ENCODE assay signal across 19 cellular contexts in the genomic region with DNA sequence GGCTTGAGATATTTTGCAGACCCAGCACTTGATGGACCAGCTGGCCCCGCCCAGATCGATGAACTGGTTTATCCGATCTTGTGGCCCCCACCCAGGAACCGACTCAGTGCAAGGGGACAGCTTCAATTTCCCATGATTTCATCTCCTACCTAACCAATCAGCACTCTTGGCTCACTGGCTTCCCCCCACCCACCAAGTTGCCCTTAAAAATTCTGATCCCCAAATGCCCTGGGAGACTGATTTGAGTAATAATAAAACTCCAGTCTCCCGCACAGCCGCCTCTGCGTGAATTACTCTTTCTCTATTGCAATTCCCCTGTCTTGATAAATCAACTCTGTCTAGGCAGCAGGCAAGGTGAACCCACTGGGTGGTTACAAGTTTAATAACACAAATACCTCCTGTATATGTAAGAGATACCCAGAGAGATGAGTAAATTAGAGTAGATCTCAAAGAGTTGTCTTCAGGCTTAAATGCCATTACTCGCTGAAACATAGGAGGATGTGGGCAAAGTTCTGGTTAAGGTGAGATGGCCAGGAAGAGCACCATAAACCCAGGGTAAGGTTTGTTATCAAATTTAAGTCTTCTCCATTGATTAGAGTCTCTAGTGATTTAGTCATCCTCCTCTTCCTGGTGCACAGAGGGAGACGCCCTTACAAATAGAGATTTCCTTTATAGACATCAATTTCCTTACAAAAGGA.
DNase-seq lines count a peak whose midpoint lies in the region; ATAC-seq and TF ChIP-seq lines count a peak whose summit lies in the region.
"Had no signal": no experiment of that assay in that cellular context is flagged by ENCODE, and none has a peak within 500 bp of the region (broad histone marks: within the 10 kb centered on the region; RNA-seq: fewer than 3 reads in every experiment).

No MANE protein-coding gene starts in this region.

- H3K4me2 ChIP-seq in Karpas-422 (ENCODE audit: low read depth, low read length, poor library complexity, severe bottlenecking) = no peak overlapping the region

- intact Hi-C loops in CD4-positive, alpha-beta memory T cell (cut with micrococcal nuclease) = loop anchor here (2.0 to 10.0 kb wide), 2 partner anchors 15 to 59 kb away; no protein-coding TSS in a partner anchor
- intact Hi-C loops in mucosa of descending colon (cut with DNase I, micrococcal nuclease) = no loop called here

- peak overlapping the region; percentile 57 to 84 (median 76) for H3K27ac Mint-ChIP-seq in CD4-positive, alpha-beta memory T cell
- peak overlapping the region; percentile 88 for H3K27ac Mint-ChIP-seq in activated T-cell treated with anti-CD3 and anti-CD28 coated beads, Interleukin-2, amount 50 U/mL, for 72 hours

- no peak for TF ChIP-seq EP300 in gastroesophageal sphincter (IDR thresholded peaks at IDR 0.05)

- H3K27me3 ChIP-seq in CD4-positive, alpha-beta memory T cell (ENCODE audit: insufficient read depth, low read length) = no peaks in the 10 kb centered on the region
- no peaks in the 10 kb centered on the region for H3K27me3 ChIP-seq in Karpas-422 (ENCODE audit: low read length)
- no peaks in the 10 kb centered on the region for H3K27me3 ChIP-seq in gastroesophageal sphincter
- H3K27me3 ChIP-seq: ovary, tibial nerve had no signal

- no peaks in the 10 kb centered on the region for H3K9me3 ChIP-seq in CD4-positive, alpha-beta memory T cell (ENCODE audit: control insufficient read depth in 1 of 2, low read length in 2 of 2)
- H3K9me3 ChIP-seq in mucosa of descending colon (no peaks in the 10 kb centered on the region), Karpas-422 (ENCODE audit: low read length) (no peaks in the 10 kb centered on the region), gastroesophageal sphincter (no peaks in the 10 kb centered on the region)
- H3K9me3 ChIP-seq: adrenal gland, ovary, tibial nerve had no signal

- H3K4me3 Mint-ChIP-seq in CD4-positive, alpha-beta memory T cell = peak overlapping the region in 7 of 8 donors; percentile 9 to 78 (median 57)
- H3K4me3 Mint-ChIP-seq in activated T-cell treated with anti-CD3 and anti-CD28 coated beads, Interleukin-2, amount 50 U/mL, for 72 hours = peak overlapping the region; percentile 34 to 72

- peaks cover 56% of the 10 kb centered on the region for H3K4me1 ChIP-seq in CD4-positive, alpha-beta memory T cell (ENCODE audit: insufficient read depth, low read length)
- H3K4me1 ChIP-seq in mucosa of descending colon (ENCODE audit: low read depth) (no peaks in the 10 kb centered on the region), Karpas-422 (ENCODE audit: low read length) (no peaks in the 10 kb centered on the region), gastroesophageal sphincter (no peaks in the 10 kb centered on the region)
- H3K4me1 ChIP-seq: adrenal gland, tibial nerve had no signal

- H3K79me2 ChIP-seq in Karpas-422 (ENCODE audit: low read length) = no peaks in the 10 kb centered on the region

- peak; percentile 58 to 71 for ATAC-seq in activated T-cell treated with anti-CD3 and anti-CD28 coated beads, Interleukin-2, amount 50 U/mL, for 72 hours (replicated peaks in 1 of 2)
- peak; percentile 76 for ATAC-seq in mucosa of descending colon
- ATAC-seq in gastroesophageal sphincter = no peak
- ATAC-seq: esophagus mucosa, left ventricle myocardium superior had no signal

- H3K27ac ChIP-seq in CD4-positive, alpha-beta memory T cell (ENCODE audit: low read depth, low read length) = no peak overlapping the region
- H3K27ac ChIP-seq in Karpas-422 (ENCODE audit: low read length) (no peak overlapping the region), gastroesophageal sphincter (no peak overlapping the region)
- H3K27ac ChIP-seq: adrenal gland, GM23248, ovary, tibial nerve had no signal

- no peaks in the 10 kb centered on the region for H3K9me2 ChIP-seq in Karpas-422 (replicated peaks; ENCODE audit: insufficient read depth, low read length)

- DNase-seq in CD4-positive, alpha-beta memory T cell = peak; percentile 41 to 56 (median 47)
- DNase-seq in Jurkat, Clone E6-1 (ENCODE audit: low read depth, low spot score) = peak; percentile 67
- peak; percentile 29 to 35 for DNase-seq in activated T-cell treated with anti-CD3 and anti-CD28 coated beads, Interleukin-2, amount 50 U/mL, for 72 hours
- DNase-seq in mucosa of descending colon = no peak
- DNase-seq in Karpas-422 = no peak
- DNase-seq in amniotic stem cell (lab: John Stamatoyannopoulos, UW) = no peak
- DNase-seq: activated CD4-positive, CD25-positive, alpha-beta regulatory T cell treated with anti-CD3 and anti-CD28 coated beads, Interleukin-2, amount 50 U/mL, for 72 hours; adrenal gland; AML-193; GDM1; GM23248; left ventricle myocardium superior; NCI-H2081; NCI-H524; ovary; SHP77 had no signal

- H3K9me3 Mint-ChIP-seq in CD4-positive, alpha-beta memory T cell = peaks cover 0 to 3% (median 0%) of the 10 kb centered on the region in 8 donors
- H3K9me3 Mint-ChIP-seq in activated T-cell treated with anti-CD3 and anti-CD28 coated beads, Interleukin-2, amount 50 U/mL, for 72 hours = peaks cover 0 to 4% of the 10 kb centered on the region in 2 donors

- H3K4me1 Mint-ChIP-seq in CD4-positive, alpha-beta memory T cell = peaks cover 45 to 75% (median 54%) of the 10 kb centered on the region in 4 donors
- H3K4me1 Mint-ChIP-seq in activated T-cell treated with anti-CD3 and anti-CD28 coated beads, Interleukin-2, amount 50 U/mL, for 72 hours (ENCODE audit: low read depth) = peaks cover 63% of the 10 kb centered on the region

- 75 to 92% methylated on average over 2 to 7 of the region's 9 CpGs for WGBS in gastroesophageal sphincter (ENCODE audit: low coverage in 1 of 2), 2 donors

- no peak for TF ChIP-seq POLR2A in gastroesophageal sphincter (IDR thresholded peaks at IDR 0.05)

- no peak overlapping the region for H2AFZ ChIP-seq in Karpas-422 (ENCODE audit: low read length)
- H2AFZ ChIP-seq: GM23248 had no signal

- H4K20me1 ChIP-seq in Karpas-422 (ENCODE audit: insufficient read depth, low read depth, low read length) = no peaks in the 10 kb centered on the region

- H3K27me3 Mint-ChIP-seq in CD4-positive, alpha-beta memory T cell = no peaks in the 10 kb centered on the region
- H3K27me3 Mint-ChIP-seq in activated T-cell treated with anti-CD3 and anti-CD28 coated beads, Interleukin-2, amount 50 U/mL, for 72 hours (ENCODE audit: low read depth) = no peaks in the 10 kb centered on the region

- no peaks in the 10 kb centered on the region for H3K36me3 Mint-ChIP-seq in CD4-positive, alpha-beta memory T cell
- peaks cover 0 to 4% of the 10 kb centered on the region in 2 donors for H3K36me3 Mint-ChIP-seq in activated T-cell treated with anti-CD3 and anti-CD28 coated beads, Interleukin-2, amount 50 U/mL, for 72 hours (ENCODE audit: insufficient read depth in 2 of 2)

- no peak overlapping the region for H3K4me3 ChIP-seq in CD4-positive, alpha-beta memory T cell (ENCODE audit: low read length in 2 of 2)
- H3K4me3 ChIP-seq in Jurkat, Clone E6-1 (ENCODE audit: low read length) = no peak overlapping the region
- H3K4me3 ChIP-seq in mucosa of descending colon (no peak overlapping the region), Karpas-422 (ENCODE audit: low read length) (no peak overlapping the region), gastroesophageal sphincter (no peak overlapping the region)
- H3K4me3 ChIP-seq: adrenal gland, GM23248, ovary, tibial nerve had no signal

- CTCF ChIA-PET in CD4-positive, alpha-beta memory T cell (lab: Charles Lee; ENCODE audit: partially characterized antibody) = interaction anchor here (0.6 to 1.2 kb wide), 2 partner anchors 35 to 297 kb away, joined by 3 read pairs; no protein-coding TSS in a partner anchor

- H3K9ac ChIP-seq in Karpas-422 (ENCODE audit: low read length) = no peak overlapping the region
- H3K9ac ChIP-seq: GM23248 had no signal

- no peak for TF ChIP-seq CTCF in mucosa of descending colon (IDR thresholded peaks at IDR 0.05)
- no peak for TF ChIP-seq CTCF in gastroesophageal sphincter (IDR thresholded peaks at IDR 0.05)

- H3K36me3 ChIP-seq in CD4-positive, alpha-beta memory T cell (ENCODE audit: insufficient read depth, low read length) = no peaks in the 10 kb centered on the region
- no peaks in the 10 kb centered on the region for H3K36me3 ChIP-seq in mucosa of descending colon (ENCODE audit: low read depth)
- no peaks in the 10 kb centered on the region for H3K36me3 ChIP-seq in Karpas-422 (ENCODE audit: insufficient read depth, low read length)
- H3K36me3 ChIP-seq in gastroesophageal sphincter = no peaks in the 10 kb centered on the region
- H3K36me3 ChIP-seq: adrenal gland, ovary, tibial nerve had no signal

- POLR2A ChIA-PET in CD4-positive, alpha-beta memory T cell (lab: Charles Lee; ENCODE audit: partially characterized antibody) = interaction anchor here (1.0 to 2.7 kb wide), 6 partner anchors 15 to 223 kb away, joined by 3 to 12 read pairs (median 4); a partner anchor contains a TSS

Comparison
In these comparisons a context has a peak if more than half of its experiments do, and no peak if none do; other contexts are left out.
1. DNase-seq: peak in CD4-positive, alpha-beta memory T cell (5 of 5), Jurkat, Clone E6-1 (single experiment) and activated T-cell treated with anti-CD3 and anti-CD28 coated beads, Interleukin-2, amount 50 U/mL, for 72 hours (2 of 2); none in mucosa of descending colon (0 of 3), Karpas-422 (single experiment) and amniotic stem cell (single experiment).